ENCODE assay signal across 2 cellular contexts in genomic region chr1:109530457-109531204, GRCh38.
TF ChIP-seq lines count a peak whose summit lies in the region.

No MANE protein-coding gene starts in this region.

TF ChIP-seq in GM23338, 12 proteins besides CTCF, POLR2A, EP300 and RAD21:
- TF ChIP-seq ZNF331 (CRISPR knock-in tag; IDR thresholded peaks at IDR 0.05; ENCODE audit: low read depth) (no peak), EZH2phosphoT487 (IDR thresholded peaks at IDR 0.05; ENCODE audit: unreplicated experiment) (no peak), POLR2AphosphoS5 (IDR thresholded peaks at IDR 0.05; ENCODE audit: low read depth) (no peak), CREB1 (CRISPR knock-in tag; IDR thresholded peaks at IDR 0.05; ENCODE audit: low read depth) (no peak), ZNF462 (CRISPR knock-in tag; IDR thresholded peaks at IDR 0.05) (no peak), REST (IDR thresholded peaks at IDR 0.05; ENCODE audit: unreplicated experiment) (no peak), NANOG (IDR thresholded peaks at IDR 0.05; ENCODE audit: borderline replicate concordance) (no peak), JUNB (IDR thresholded peaks at IDR 0.05; ENCODE audit: unreplicated experiment) (no peak), STAT1 (IDR thresholded peaks at IDR 0.05; ENCODE audit: unreplicated experiment) (no peak), ETS1 (IDR thresholded peaks at IDR 0.05) (no peak), ZNF114 (CRISPR knock-in tag; IDR thresholded peaks at IDR 0.05) (no peak), EZH2 (IDR thresholded peaks at IDR 0.05; ENCODE audit: low read depth, unreplicated experiment) (no peak)

TF ChIP-seq in GM12878, 131 proteins besides CTCF, POLR2A, EP300 and RAD21:
- no peak for TF ChIP-seq ZNF207 (IDR thresholded peaks at IDR 0.05; ENCODE audit: borderline replicate concordance)
- 0 out of 2 replicates have a peak, but pooled peaks have one; percentile 22 for TF ChIP-seq MLLT1 (IDR thresholded peaks at IDR 0.05)
